In the genomic region with DNA sequence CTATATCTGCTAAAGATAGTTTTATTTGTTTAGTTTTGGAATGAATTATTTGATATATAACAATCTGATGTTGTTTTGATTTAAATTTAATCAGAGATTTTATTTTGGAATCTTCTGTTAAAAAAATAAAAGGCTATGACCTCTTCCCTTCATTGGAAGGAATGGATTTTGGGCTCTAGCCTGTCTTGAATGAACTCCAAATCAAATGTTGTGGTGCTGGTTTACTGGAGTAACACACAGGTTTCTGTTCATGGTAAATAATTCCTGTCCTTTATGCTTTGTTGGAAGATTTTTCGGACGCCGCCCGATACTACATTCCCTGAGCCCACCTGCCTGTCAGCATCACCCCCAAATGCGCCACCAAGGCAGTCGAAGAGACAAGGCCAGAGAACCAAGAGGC, we compare ENCODE assay signal across 18 cellular contexts.
"Had no signal": no experiment of that assay in that cellular context is flagged by ENCODE, and none has a peak within 500 bp of the region (broad histone marks: within the 10 kb centered on the region; RNA-seq: fewer than 3 reads in every experiment).

No MANE protein-coding gene starts in this region.

- DNase-seq: activated CD4-positive, alpha-beta T cell treated with anti-CD3 and anti-CD28 coated beads for 1 hour; activated CD4-positive, alpha-beta T cell treated with anti-CD3 and anti-CD28 coated beads, Interleukin-2, amount 50 U/mL, for 4 hours; activated naive CD4-positive, alpha-beta T cell treated with Interleukin-2 at 50 U/mL for 16 hours; activated naive CD8-positive, alpha-beta T cell treated with anti-CD3 and anti-CD28 coated beads, Interleukin-2, amount 50 U/mL, for 24 hours; activated T-cell treated with anti-CD3 and anti-CD28 coated beads for 4 hours; endodermal cell; erythroblast; nephron progenitor cell; ovary; small intestine; stimulated activated CD4-positive, alpha-beta T cell treated with anti-CD3 and anti-CD28 coated beads, Interleukin-4, amount 100 ng/mL, for 24 hours; stimulated activated naive CD4-positive, alpha-beta T cell treated with Interleukin-2 at 50 U/mL for 16 hours; T-helper 1 cell; upper lobe of left lung had no signal

- ATAC-seq: activated naive CD8-positive, alpha-beta T cell treated with anti-CD3 and anti-CD28 coated beads, Interleukin-2, amount 50 U/mL, for 24 hours; activated T-helper 17 cell treated with anti-CD3 and anti-CD28 coated beads, Interleukin-2, amount 50 U/mL, for 72 hours; SK-N-SH treated with all-trans-retinoic acid at 6 μM for 48 hours had no signal

- H3K27me3 Mint-ChIP-seq: activated naive CD8-positive, alpha-beta T cell treated with anti-CD3 and anti-CD28 coated beads, Interleukin-2, amount 50 U/mL, for 24 hours; activated T-helper 17 cell treated with anti-CD3 and anti-CD28 coated beads, Interleukin-2, amount 50 U/mL, for 72 hours had no signal

- H3K27ac ChIP-seq: ovary, suprapubic skin, upper lobe of left lung had no signal

- H3K4me3 Mint-ChIP-seq: activated naive CD8-positive, alpha-beta T cell treated with anti-CD3 and anti-CD28 coated beads, Interleukin-2, amount 50 U/mL, for 24 hours; activated T-helper 17 cell treated with anti-CD3 and anti-CD28 coated beads, Interleukin-2, amount 50 U/mL, for 72 hours; endodermal cell; memory B cell; nephron progenitor cell had no signal

- H3K27ac Mint-ChIP-seq: activated naive CD8-positive, alpha-beta T cell treated with anti-CD3 and anti-CD28 coated beads, Interleukin-2, amount 50 U/mL, for 24 hours; activated T-helper 17 cell treated with anti-CD3 and anti-CD28 coated beads, Interleukin-2, amount 50 U/mL, for 72 hours; endodermal cell; memory B cell; nephron progenitor cell had no signal

- H3K4me1 Mint-ChIP-seq: activated naive CD8-positive, alpha-beta T cell treated with anti-CD3 and anti-CD28 coated beads, Interleukin-2, amount 50 U/mL, for 24 hours; activated T-helper 17 cell treated with anti-CD3 and anti-CD28 coated beads, Interleukin-2, amount 50 U/mL, for 72 hours; memory B cell had no signal

- H3K4me3 ChIP-seq: ovary, suprapubic skin, upper lobe of left lung had no signal

- H3K9me3 ChIP-seq: ovary, suprapubic skin, upper lobe of left lung had no signal

- H3K27me3 ChIP-seq: ovary, suprapubic skin, upper lobe of left lung had no signal

- H3K36me3 ChIP-seq: ovary, suprapubic skin had no signal
